Comparison of ENCODE assay signal across 1 cellular context in genomic region chr6:31086788-31087440, GRCh38.
TF ChIP-seq lines count a peak whose summit lies in the region.

No MANE protein-coding gene starts in this region.

TF ChIP-seq in HepG2, 621 proteins besides CTCF, POLR2A, EP300 and RAD21:
- no peak for TF ChIP-seq ZMAT5 (CRISPR knock-in tag; IDR thresholded peaks at IDR 0.05; ENCODE audit: borderline replicate concordance, low read depth)
- no peak for TF ChIP-seq SMC3 (IDR thresholded peaks at IDR 0.05; ENCODE audit: low read length)
- TF ChIP-seq ZNF235 (CRISPR knock-in tag; IDR thresholded peaks at IDR 0.05; ENCODE audit: borderline replicate concordance): no peak
- TF ChIP-seq CREBL2 (CRISPR knock-in tag; IDR thresholded peaks at IDR 0.05; ENCODE audit: borderline replicate concordance): no peak
- TF ChIP-seq NR2F2 (IDR thresholded peaks at IDR 0.05; ENCODE audit: borderline replicate concordance, low read depth): no peak
- no peak for TF ChIP-seq CENPT (CRISPR knock-in tag; IDR thresholded peaks at IDR 0.05; ENCODE audit: low read depth)
- no peak for TF ChIP-seq TFAP4 (IDR thresholded peaks at IDR 0.05; ENCODE audit: borderline replicate concordance, low read depth)
- no peak for TF ChIP-seq MYC (CRISPR knock-in tag; IDR thresholded peaks at IDR 0.05; ENCODE audit: borderline replicate concordance)
- no peak for TF ChIP-seq RFX5 (IDR thresholded peaks at IDR 0.05; ENCODE audit: low read depth, low read length)
- TF ChIP-seq ZNF253 (CRISPR knock-in tag; IDR thresholded peaks at IDR 0.05; ENCODE audit: borderline replicate concordance): no peak
- no peak for TF ChIP-seq NFAT5 (CRISPR knock-in tag; IDR thresholded peaks at IDR 0.05)
